In genomic region chr7:15158141-15158810, GRCh38 we compare ENCODE assay signal across 20 cellular contexts.
DNase-seq lines count a peak whose midpoint lies in the region; ATAC-seq, FAIRE-seq and TF ChIP-seq lines count a peak whose summit lies in the region.
"Had no signal": no experiment of that assay in that cellular context is flagged by ENCODE, and none has a peak within 500 bp of the region (broad histone marks: within the 10 kb centered on the region; RNA-seq: fewer than 3 reads in every experiment).

No MANE protein-coding gene starts in this region.

- H3K27ac Mint-ChIP-seq in nephron progenitor cell = peak overlapping the region; percentile 2

- H3K27me3 Mint-ChIP-seq in nephron progenitor cell (ENCODE audit: low read depth, poor library complexity) = no peaks in the 10 kb centered on the region

- peak; percentile 21 for FAIRE-seq in D721Med (lab: Jason Lieb, UNC)
- FAIRE-seq: A549, GM19239, K562 had no signal

- H3K4me3 Mint-ChIP-seq in nephron progenitor cell = no peak overlapping the region

- no peaks in the 10 kb centered on the region for H3K4me1 Mint-ChIP-seq in nephron progenitor cell

- H3K9ac ChIP-seq in SK-N-MC (ENCODE audit: insufficient read length) = no peak overlapping the region

- 38 to 46% methylated on average over 3 of the region's 3 CpGs for WGBS in heart right ventricle, 2 donors

- TF ChIP-seq CTCF in D721Med (IDR thresholded peaks at IDR 0.05; ENCODE audit: insufficient read depth, missing control alignments) (no peak), epithelial cell of esophagus (IDR thresholded peaks at IDR 0.05; ENCODE audit: insufficient read depth, low read depth, low read length, missing control alignments) (no peak), nephron progenitor cell (IDR thresholded peaks at IDR 0.05) (no peak), heart right ventricle (IDR thresholded peaks at IDR 0.05) (no peak)

- H3K36me3 Mint-ChIP-seq in nephron progenitor cell (ENCODE audit: low read depth) = no peaks in the 10 kb centered on the region

- DNase-seq in D721Med (ENCODE audit: insufficient read length, low spot score) = no peak
- DNase-seq in SK-N-MC (ENCODE audit: low read depth, low spot score) = peak; percentile 35
- DNase-seq in epithelial cell of esophagus (ENCODE audit: low read depth) = peak; percentile 20
- DNase-seq in nephron progenitor cell = no peak
- no peak for DNase-seq in NCI-H2081 treated with DMSO at 0.1 percent for 48 hours (lab: John Stamatoyannopoulos, UW)
- no peak for DNase-seq in heart right ventricle
- no peak for DNase-seq in DMS153 (lab: John Stamatoyannopoulos, UW)
- DNase-seq: Caco-2, DMS53, NCI-H187, NCI-H2171 treated with DMSO at 0.1 percent for 48 hours, NCI-H446 treated with DMSO at 0.1 percent for 48 hours, NCI-H748 treated with DMSO at 0.1 percent for 48 hours, PC-3, SJCRH30 had no signal

- intact Hi-C loops in heart right ventricle (cut with DNase I) = no loop called here

- H3K9me3 Mint-ChIP-seq in nephron progenitor cell = no peaks in the 10 kb centered on the region

- H3K9me3 ChIP-seq in SK-N-MC (ENCODE audit: low read depth, low read length) = no peaks in the 10 kb centered on the region
- peaks cover 0 to 15% (median 0%) of the 10 kb centered on the region in 11 donors for H3K9me3 ChIP-seq in heart right ventricle
- H3K9me3 ChIP-seq: A549, Caco-2, SJCRH30 had no signal

- no peaks in the 10 kb centered on the region for H3K27me3 ChIP-seq in heart right ventricle
- H3K27me3 ChIP-seq: SJCRH30 had no signal

- H3K36me3 ChIP-seq in SK-N-MC (ENCODE audit: insufficient read depth, low read length) (no peaks in the 10 kb centered on the region), heart right ventricle (no peaks in the 10 kb centered on the region)
- H3K36me3 ChIP-seq: SJCRH30 had no signal

- H3K4me3 ChIP-seq in SK-N-MC (peak overlapping the region; percentile 33; the same call in 1 of the 2 replicates), epithelial cell of esophagus (ENCODE audit: low read length) (no peak overlapping the region), heart right ventricle (no peak overlapping the region)
- H3K4me3 ChIP-seq: A549, K562, SJCRH30 had no signal

- ATAC-seq in GM21367 (IDR thresholded peaks at IDR 0.05; ENCODE audit: unreplicated experiment) (no peak), heart right ventricle (no peak)
- ATAC-seq: A549, K562, PC-3 had no signal

- H3K27ac ChIP-seq in SK-N-MC (no peak overlapping the region), heart right ventricle (no peak overlapping the region)
- H3K27ac ChIP-seq: A549, C4-2B, SJCRH30 had no signal

- H3K4me1 ChIP-seq in heart right ventricle = no peaks in the 10 kb centered on the region
- H3K4me1 ChIP-seq: A549, Caco-2, SJCRH30 had no signal

Comparison
In these comparisons a context has a peak if more than half of its experiments do, and no peak if none do; other contexts are left out.
1. DNase-seq: peak in SK-N-MC (single experiment) and epithelial cell of esophagus (single experiment); none in D721Med (single experiment), nephron progenitor cell (single experiment), NCI-H2081 treated with DMSO at 0.1 percent for 48 hours (single experiment), heart right ventricle (0 of 2) and DMS153 (single experiment).